7 cellular contexts compared by ENCODE assay signal in genomic region chrX:111868726-111869638, GRCh38.
DNase-seq lines count a peak whose midpoint lies in the region; ATAC-seq lines count a peak whose summit lies in the region.

No MANE protein-coding gene starts in this region.

- ATAC-seq in GM19351 (IDR thresholded peaks at IDR 0.05; ENCODE audit: unreplicated experiment) (peak; percentile 48), HG02884 (IDR thresholded peaks at IDR 0.05; ENCODE audit: unreplicated experiment) (peak; percentile 74)

- peak; percentile 3 for DNase-seq in SW480 (ENCODE audit: low spot score)
- DNase-seq in retina, result peak; percentile 42
- DNase-seq in NCI-H1417 (lab: John Stamatoyannopoulos, UW), result no peak
- DNase-seq in NCI-H345 treated with DMSO at 0.1 percent for 48 hours (lab: John Stamatoyannopoulos, UW; ENCODE audit: unreplicated experiment), result no peak
- no peak for DNase-seq in middle frontal gyrus (ENCODE audit: extremely low spot score, low spot score)

Comparison
In these comparisons a context has a peak if more than half of its experiments do, and no peak if none do; other contexts are left out.
1. DNase-seq: peak in SW480 (single experiment) and retina (single experiment); none in NCI-H1417 (0 of 3), NCI-H345 treated with DMSO at 0.1 percent for 48 hours (single experiment) and middle frontal gyrus (single experiment).